19 cellular contexts compared by ENCODE assay signal in genomic region chr10:21479553-21480315, GRCh38. TPM values are rescaled to one million over a fixed set of nuclear protein-coding genes. Genes with fewer than 3 reads are reported as not detected.
DNase-seq lines count a peak whose midpoint lies in the region; ATAC-seq lines count a peak whose summit lies in the region.
"Had no signal": no experiment of that assay in that cellular context is flagged by ENCODE, and none has a peak within 500 bp of the region (broad histone marks: within the 10 kb centered on the region; RNA-seq: fewer than 3 reads in every experiment).

No MANE protein-coding gene starts in this region.

- peak; percentile 31 for DNase-seq in Karpas-422
- peak; percentile 42 for DNase-seq in islet precursor cell
- no peak for DNase-seq in mesenchymal stem cell
- no peak for DNase-seq in NCI-H82 (lab: John Stamatoyannopoulos, UW)
- no peak for DNase-seq in activated CD4-positive, CD25-positive, alpha-beta regulatory T cell (lab: John Stamatoyannopoulos, UW)
- no peak for DNase-seq in SW480 (ENCODE audit: low spot score)
- DNase-seq: BE2C, EL, GF-D8, IMR-90, NCI-H1694 treated with DMSO at 0.1 percent for 48 hours, NCI-H2081 treated with DMSO at 0.1 percent for 48 hours, NCI-H2171 treated with DMSO at 0.1 percent for 48 hours, NCI-H524 treated with DMSO at 0.1 percent for 48 hours, Right ventricle myocardium superior had no signal

- no peak overlapping the region for H3K23ac ChIP-seq in mesenchymal stem cell (ENCODE audit: low read length in 2 of 2)

- H3K14ac ChIP-seq in mesenchymal stem cell (ENCODE audit: low read length in 2 of 2) = no peak overlapping the region

- no peak overlapping the region for H4K8ac ChIP-seq in mesenchymal stem cell (ENCODE audit: low read length)

- no peaks in the 10 kb centered on the region for H4K20me1 ChIP-seq in Karpas-422 (ENCODE audit: insufficient read depth, low read depth, low read length)

- no peak overlapping the region for H3K18ac ChIP-seq in mesenchymal stem cell (ENCODE audit: low read depth in 1 of 2, low read length in 2 of 2)

- ATAC-seq in GM19395 (IDR thresholded peaks at IDR 0.05; ENCODE audit: unreplicated experiment) = no peak

- no peak overlapping the region for H2BK5ac ChIP-seq in mesenchymal stem cell (ENCODE audit: low read depth, low read length, poor library complexity, severe bottlenecking)

- no peaks in the 10 kb centered on the region for H3K27me3 ChIP-seq in Karpas-422 (ENCODE audit: low read length)
- no peaks in the 10 kb centered on the region for H3K27me3 ChIP-seq in mesenchymal stem cell (ENCODE audit: control insufficient read depth in 1 of 2, insufficient read depth in 1 of 2, low read length in 2 of 2)
- H3K27me3 ChIP-seq: BE2C had no signal

- WGBS in mesenchymal stem cell = 85% methylated on average over 6 of the region's 6 CpGs

- H3K9ac ChIP-seq in Karpas-422 (ENCODE audit: low read length) (no peak overlapping the region), mesenchymal stem cell (ENCODE audit: low read length) (no peak overlapping the region)
- H3K9ac ChIP-seq: KMS-11 had no signal

- H3K4me2 ChIP-seq in Karpas-422 (ENCODE audit: low read depth, low read length, poor library complexity, severe bottlenecking) (no peak overlapping the region), mesenchymal stem cell (ENCODE audit: low read length, poor library complexity, severe bottlenecking) (no peak overlapping the region)
- H3K4me2 ChIP-seq: KMS-11 had no signal

- no peaks in the 10 kb centered on the region for H3K79me2 ChIP-seq in Karpas-422 (ENCODE audit: low read length)

- H3K36me3 ChIP-seq in Karpas-422 (ENCODE audit: insufficient read depth, low read length) (no peaks in the 10 kb centered on the region), mesenchymal stem cell (ENCODE audit: control insufficient read depth in 1 of 2, insufficient read depth in 2 of 2, low read depth in 1 of 2, low read length in 2 of 2) (no peaks in the 10 kb centered on the region)
- H3K36me3 ChIP-seq: BE2C, HAP-1 had no signal

- H3K4me3 ChIP-seq in Karpas-422 (ENCODE audit: low read length) (no peak overlapping the region), mesenchymal stem cell (ENCODE audit: insufficient read depth in 1 of 2, low read depth in 1 of 2, low read length in 2 of 2) (no peak overlapping the region)
- H3K4me3 ChIP-seq: HAP-1 had no signal

- H4K91ac ChIP-seq in mesenchymal stem cell (ENCODE audit: low read length) = no peak overlapping the region

- no peak overlapping the region for H2AK5ac ChIP-seq in mesenchymal stem cell (ENCODE audit: low read length, severe bottlenecking)

- H3K4ac ChIP-seq in mesenchymal stem cell (ENCODE audit: low read depth in 1 of 2, low read length in 2 of 2) = no peak overlapping the region

- no peak overlapping the region for H2BK15ac ChIP-seq in mesenchymal stem cell (ENCODE audit: low read depth, poor library complexity, severe bottlenecking)

- H3K9me2 ChIP-seq in Karpas-422 (replicated peaks; ENCODE audit: insufficient read depth, low read length) = no peaks in the 10 kb centered on the region

- H3K27ac ChIP-seq in Karpas-422 (ENCODE audit: low read length) = no peak overlapping the region
- peak overlapping the region; percentile 62 for H3K27ac ChIP-seq in mesenchymal stem cell (ENCODE audit: low read length, poor library complexity, severe bottlenecking)
- H3K27ac ChIP-seq: KMS-11 had no signal

- H2BK12ac ChIP-seq in mesenchymal stem cell (ENCODE audit: low read length in 2 of 2) = no peak overlapping the region

- H3K4me1 ChIP-seq in Karpas-422 (ENCODE audit: low read length) (no peaks in the 10 kb centered on the region), mesenchymal stem cell (ENCODE audit: control insufficient read depth, insufficient read depth, low read depth, low read length) (peaks cover 5% of the 10 kb centered on the region)
- H3K4me1 ChIP-seq: BE2C had no signal

- H2AFZ ChIP-seq in Karpas-422 (ENCODE audit: low read length) (no peak overlapping the region), mesenchymal stem cell (ENCODE audit: low read depth, low read length) (no peak overlapping the region)

- H3K9me3 ChIP-seq in Karpas-422 (ENCODE audit: low read length) (no peaks in the 10 kb centered on the region), mesenchymal stem cell (ENCODE audit: control insufficient read depth, low read length) (peaks cover 8% of the 10 kb centered on the region)
- H3K9me3 ChIP-seq: BE2C had no signal

- H3K79me1 ChIP-seq in mesenchymal stem cell (replicated peaks; ENCODE audit: low read length, poor library complexity, severe bottlenecking) = no peaks in the 10 kb centered on the region

- H2BK120ac ChIP-seq in mesenchymal stem cell (ENCODE audit: low read depth, low read length) = no peak overlapping the region

RNA-seq across cellular contexts. Expression of gene SKIDA1, which starts 45.7 kb away (rescaled TPM):
- total RNA-seq in Karpas-422 (2014; rRNA removed; shearing (Covaris generic); ENCODE audit: low replicate concordance) = 0.22 and 1.5 TPM in 2 replicates
- 1.8 TPM for polyA plus RNA-seq in mesenchymal stem cell (2013, experiment 1 of 2)
- 1.8 TPM for polyA plus RNA-seq in mesenchymal stem cell (2013, experiment 2 of 2)
- total RNA-seq: OCI-LY7 had no signal

RNA-seq across cellular contexts. Expression of gene MLLT10, which starts 54.3 kb away (rescaled TPM):
- total RNA-seq in Karpas-422 (2014; rRNA removed; shearing (Covaris generic); ENCODE audit: low replicate concordance) = 83.6 and 88.5 TPM in 2 replicates
- 29.2 TPM for polyA plus RNA-seq in mesenchymal stem cell (2013, experiment 1 of 2)
- polyA plus RNA-seq in mesenchymal stem cell (2013, experiment 2 of 2) = 30.7 TPM

Comparison
In these comparisons a context has a peak if more than half of its experiments do, and no peak if none do; other contexts are left out.
1. DNase-seq: peak in Karpas-422 (single experiment) and islet precursor cell (single experiment); none in mesenchymal stem cell (single experiment), NCI-H82 (single experiment), activated CD4-positive, CD25-positive, alpha-beta regulatory T cell (0 of 4) and SW480 (single experiment).